9 cellular contexts compared by ENCODE assay signal in genomic region chr19:51514866-51515481, GRCh38. TPM values are rescaled to one million over a fixed set of nuclear protein-coding genes. Genes with fewer than 3 reads are reported as not detected.
DNase-seq lines count a peak whose midpoint lies in the region; ATAC-seq and TF ChIP-seq lines count a peak whose summit lies in the region.
"Had no signal": no experiment of that assay in that cellular context is flagged by ENCODE, and none has a peak within 500 bp of the region (broad histone marks: within the 10 kb centered on the region; RNA-seq: fewer than 3 reads in every experiment).

No MANE protein-coding gene starts in this region.

- H4K91ac ChIP-seq in neuronal stem cell (ENCODE audit: low read depth, low read length, poor library complexity) = no peak overlapping the region

- no peaks in the 10 kb centered on the region for H3K79me2 ChIP-seq in Loucy (ENCODE audit: insufficient read depth, low read length)
- no peaks in the 10 kb centered on the region for H3K79me2 ChIP-seq in SU-DHL-6 (ENCODE audit: insufficient read depth, low read length)

- no peak overlapping the region for H2AFZ ChIP-seq in Loucy (ENCODE audit: low read length)
- no peak overlapping the region for H2AFZ ChIP-seq in SU-DHL-6 (ENCODE audit: low read depth, low read length, severe bottlenecking)
- no peak overlapping the region for H2AFZ ChIP-seq in neuronal stem cell (ENCODE audit: low read length)

- H3K27ac ChIP-seq in SU-DHL-6 (ENCODE audit: low read depth, low read length) (no peak overlapping the region), esophagus muscularis mucosa (replicated peaks in 1 of 4) (no peak overlapping the region), neuronal stem cell (replicated peaks; ENCODE audit: low read length) (no peak overlapping the region)

- H3K4me2 ChIP-seq in Loucy (ENCODE audit: low read depth, low read length, poor library complexity, severe bottlenecking) (no peak overlapping the region), SU-DHL-6 (ENCODE audit: low read depth, low read length, poor library complexity, severe bottlenecking) (no peak overlapping the region), neuronal stem cell (ENCODE audit: insufficient read depth, low read length, poor library complexity, severe bottlenecking) (no peak overlapping the region)

- H3K4me3 ChIP-seq in Loucy (ENCODE audit: low read length, poor library complexity, severe bottlenecking) (no peak overlapping the region), SU-DHL-6 (ENCODE audit: insufficient read depth, low read length, poor library complexity, severe bottlenecking) (no peak overlapping the region), esophagus muscularis mucosa (no peak overlapping the region), neuronal stem cell (ENCODE audit: low read length in 2 of 2) (no peak overlapping the region)

- intact Hi-C loops in esophagus muscularis mucosa (cut with DNase I) = no loop called here

- ATAC-seq in GM18505 (IDR thresholded peaks at IDR 0.05; ENCODE audit: unreplicated experiment) = no peak
- no peak for ATAC-seq in HG03571 (IDR thresholded peaks at IDR 0.05; ENCODE audit: unreplicated experiment)

- H3K9me2 ChIP-seq in Loucy (replicated peaks; ENCODE audit: low read depth, low read length) (no peaks in the 10 kb centered on the region), SU-DHL-6 (replicated peaks; ENCODE audit: insufficient read depth, low read length) (no peaks in the 10 kb centered on the region)

- H3K14ac ChIP-seq in neuronal stem cell (ENCODE audit: low read length) = no peak overlapping the region

- no peak overlapping the region for H3K23ac ChIP-seq in neuronal stem cell (ENCODE audit: low read depth, low read length, poor library complexity)

- H2BK5ac ChIP-seq in neuronal stem cell (ENCODE audit: low read length) = no peak overlapping the region

- TF ChIP-seq POLR2A in esophagus muscularis mucosa (IDR thresholded peaks at IDR 0.05; ENCODE audit: low read depth) (no peak), GM18505 (IDR thresholded peaks at IDR 0.05; ENCODE audit: borderline replicate concordance, extremely low read depth, insufficient read depth, insufficient read length) (no peak)

- H4K20me1 ChIP-seq in Loucy (ENCODE audit: insufficient read depth, low read length, poor library complexity, severe bottlenecking) (no peaks in the 10 kb centered on the region), SU-DHL-6 (ENCODE audit: low read depth, low read length) (no peaks in the 10 kb centered on the region)

- no peak overlapping the region for H2AK5ac ChIP-seq in neuronal stem cell (ENCODE audit: low read depth, low read length)

- no peak for TF ChIP-seq EP300 in esophagus muscularis mucosa (IDR thresholded peaks at IDR 0.05)

- no peaks in the 10 kb centered on the region for H3K4me1 ChIP-seq in Loucy (ENCODE audit: insufficient read depth, low read length, poor library complexity, severe bottlenecking)
- no peaks in the 10 kb centered on the region for H3K4me1 ChIP-seq in esophagus muscularis mucosa
- H3K4me1 ChIP-seq in neuronal stem cell (ENCODE audit: control insufficient read depth in 2 of 2, insufficient read depth in 1 of 2, low read depth in 1 of 2, low read length in 2 of 2) = no peaks in the 10 kb centered on the region

- no peaks in the 10 kb centered on the region; the same call in 1 of the 2 replicates for H3K9me3 ChIP-seq in Loucy (ENCODE audit: insufficient read depth, low read depth, low read length)
- H3K9me3 ChIP-seq in SU-DHL-6 (ENCODE audit: insufficient read depth, low read length) = no peaks in the 10 kb centered on the region
- H3K9me3 ChIP-seq in esophagus muscularis mucosa = peaks cover 0 to 10% (median 0%) of the 10 kb centered on the region in 4 donors
- H3K9me3 ChIP-seq in neuronal stem cell (replicated peaks in 1 of 2; ENCODE audit: control insufficient read depth in 2 of 2, insufficient read depth in 1 of 2, low read depth in 1 of 2, low read length in 2 of 2) = peaks cover 0 to 3% of the 10 kb centered on the region in 2 donors

- 14% methylated on average over 3 of the region's 3 CpGs for WGBS in esophagus muscularis mucosa
- WGBS in neuronal stem cell (ENCODE audit: extremely low coverage in 2 of 2, insufficient read length in 2 of 2, insufficient replicate concordance in 1 of 2), 2 donors = no CpG with 5 or more reads among the region's 3 CpGs

- peak; percentile 12 for DNase-seq in stimulated activated CD4-positive, alpha-beta T cell treated with anti-CD3 and anti-CD28 coated beads, Interleukin-12 subunit alpha, Interleukin-12 subunit beta, amount 100 ng/mL, for 4 hours
- DNase-seq in stimulated activated CD4-positive, alpha-beta T cell treated with anti-CD3 and anti-CD28 coated beads, Interleukin-4, amount 100 ng/mL, for 1 hour = no peak
- DNase-seq in esophagus muscularis mucosa (ENCODE audit: extremely low spot score) = peak; percentile 70
- DNase-seq in neuronal stem cell (ENCODE audit: low spot score) = peak; percentile 23

- H3K9ac ChIP-seq in Loucy (ENCODE audit: low read depth, low read length, poor library complexity, severe bottlenecking) = no peak overlapping the region
- no peak overlapping the region for H3K9ac ChIP-seq in SU-DHL-6 (ENCODE audit: low read length)
- no peak overlapping the region for H3K9ac ChIP-seq in neuronal stem cell (ENCODE audit: low read depth, low read length, poor library complexity)

- H2BK15ac ChIP-seq in neuronal stem cell (ENCODE audit: low read length) = no peak overlapping the region

- H2BK120ac ChIP-seq in neuronal stem cell (ENCODE audit: low read depth, low read length) = no peak overlapping the region

- H3K27me3 ChIP-seq in Loucy (ENCODE audit: insufficient read depth, low read length, poor library complexity, severe bottlenecking) (no peaks in the 10 kb centered on the region), SU-DHL-6 (ENCODE audit: low read length) (no peaks in the 10 kb centered on the region), esophagus muscularis mucosa (peaks cover 0 to 37% (median 0%) of the 10 kb centered on the region in 4 donors), neuronal stem cell (ENCODE audit: control insufficient read depth in 3 of 3, insufficient read depth in 3 of 3, low read depth in 1 of 3, low read length in 3 of 3) (peaks cover 0 to 9% (median 0%) of the 10 kb centered on the region in 3 experiments)

- peak; percentile 83 for TF ChIP-seq CTCF in Loucy (conservative IDR thresholded peaks at IDR 0.05; ENCODE audit: low read length)
- TF ChIP-seq CTCF in SU-DHL-6 (IDR thresholded peaks at IDR 0.05; ENCODE audit: insufficient read depth, low read length, poor library complexity, severe bottlenecking) = peak; percentile 48
- peak; percentile 49 to 68 (median 61) for TF ChIP-seq CTCF in esophagus muscularis mucosa (IDR thresholded peaks at IDR 0.05)

- H3F3A ChIP-seq in Loucy (ENCODE audit: low read depth) = no peaks in the 10 kb centered on the region
- no peaks in the 10 kb centered on the region for H3F3A ChIP-seq in SU-DHL-6 (ENCODE audit: insufficient read depth)

- no peak overlapping the region for H3K18ac ChIP-seq in neuronal stem cell (ENCODE audit: low read length)

- no peak overlapping the region for H3K4ac ChIP-seq in neuronal stem cell (ENCODE audit: low read length)

- H3K79me1 ChIP-seq in neuronal stem cell (ENCODE audit: low read depth, low read length) = no peaks in the 10 kb centered on the region

- H2BK12ac ChIP-seq in neuronal stem cell (ENCODE audit: low read length) = no peak overlapping the region

- H3K36me3 ChIP-seq in Loucy (ENCODE audit: insufficient read depth, low read length) (no peaks in the 10 kb centered on the region), SU-DHL-6 (ENCODE audit: low read length) (no peaks in the 10 kb centered on the region), esophagus muscularis mucosa (no peaks in the 10 kb centered on the region), neuronal stem cell (replicated peaks in 1 of 2; ENCODE audit: control insufficient read depth in 2 of 2, insufficient read depth in 2 of 2, low read length in 2 of 2) (no peaks in the 10 kb centered on the region)

- H4K8ac ChIP-seq in neuronal stem cell (ENCODE audit: low read depth, low read length) = no peak overlapping the region

RNA-seq across cellular contexts. Expression of gene SIGLEC12, which starts 13.4 kb away (rescaled TPM):
- total RNA-seq in esophagus muscularis mucosa = under 1 TPM in 1 of 4 donors, not detected in 3; 0.29 TPM
- not detected for polyA plus RNA-seq in neuronal stem cell (2013, experiment 1 of 2)
- not detected for polyA plus RNA-seq in neuronal stem cell (2013, experiment 2 of 2)
- total RNA-seq: subcutaneous adipose tissue had no signal

RNA-seq across cellular contexts. Expression of gene SIGLEC6, which starts 16.5 kb away (rescaled TPM):
- 1 to 10 TPM in 3 of 4 donors, under 1 TPM in 1; 0.58 to 6.3 (median 3.5) TPM for total RNA-seq in esophagus muscularis mucosa
- not detected for polyA plus RNA-seq in neuronal stem cell (2013, experiment 1 of 2)
- not detected for polyA plus RNA-seq in neuronal stem cell (2013, experiment 2 of 2)

RNA-seq across cellular contexts. Expression of gene CEACAM18, which starts 36.6 kb away (rescaled TPM):
- total RNA-seq in esophagus muscularis mucosa = not detected
- polyA plus RNA-seq in neuronal stem cell (2013, experiment 1 of 2) = not detected
- not detected for polyA plus RNA-seq in neuronal stem cell (2013, experiment 2 of 2)
- total RNA-seq: subcutaneous adipose tissue had no signal

RNA-seq across cellular contexts. Expression of gene ZNF175, which starts 56.1 kb away (rescaled TPM):
- total RNA-seq in esophagus muscularis mucosa = 1 to 10 TPM; 3.6 to 5.8 (median 4.9) TPM
- 4.0 TPM for polyA plus RNA-seq in neuronal stem cell (2013, experiment 1 of 2)
- polyA plus RNA-seq in neuronal stem cell (2013, experiment 2 of 2) = 4.4 TPM

RNA-seq across cellular contexts. Expression of gene SIGLEC8, which starts 56.7 kb away (rescaled TPM):
- 1 to 10 TPM in 1 of 4 donors, under 1 TPM in 2, not detected in 1; 0.66 to 1.7 (median 0.86) TPM for total RNA-seq in esophagus muscularis mucosa
- polyA plus RNA-seq in neuronal stem cell (2013, experiment 1 of 2) = not detected
- not detected for polyA plus RNA-seq in neuronal stem cell (2013, experiment 2 of 2)
